Comparison of ENCODE assay signal across 11 cellular contexts in genomic region chr20:61953037-61953788, GRCh38.
"Had no signal": no experiment of that assay in that cellular context is flagged by ENCODE, and none has a peak within 500 bp of the region (broad histone marks: within the 10 kb centered on the region; RNA-seq: fewer than 3 reads in every experiment).

No MANE protein-coding gene starts in this region.

- H2AFZ ChIP-seq: parathyroid adenoma had no signal

- H3K79me2 ChIP-seq: parathyroid adenoma had no signal

- H3K27ac ChIP-seq: parathyroid adenoma, tibial nerve had no signal

- ATAC-seq: activated CD8-positive, alpha-beta T cell treated with anti-CD3 and anti-CD28 coated beads, Interleukin-2, amount 10 ng/mL, durations not matched to agents 7 days and 5 days; activated naive CD4-positive, alpha-beta T cell treated with anti-CD3 and anti-CD28 coated beads, Interleukin-2, amount 50 U/mL, for 72 hours; stimulated activated effector memory CD8-positive, alpha-beta T cell treated with anti-CD3 and anti-CD28 coated beads, Interleukin-12 subunit alpha, Interleukin-12 subunit beta, amount 100 ng/mL, for 72 hours had no signal

- H3K4me1 ChIP-seq: parathyroid adenoma, tibial nerve had no signal

- H3K9ac ChIP-seq: parathyroid adenoma had no signal

- H3K4me2 ChIP-seq: smooth muscle cell had no signal

- H3K4me3 ChIP-seq: smooth muscle cell, tibial nerve had no signal

- H3K36me3 ChIP-seq: tibial nerve had no signal

- DNase-seq: activated CD4-positive, alpha-beta T cell treated with anti-CD3 and anti-CD28 coated beads for 1 hour; activated CD8-positive, alpha-beta T cell treated with anti-CD3 and anti-CD28 coated beads, Interleukin-2, amount 10 ng/mL, durations not matched to agents 7 days and 5 days; amniotic stem cell; erythroblast; mesenchymal stem cell; SIG-M5 had no signal

- H3K9me3 ChIP-seq: tibial nerve had no signal
